ENCODE assay signal across 1 cellular context in the genomic region with DNA sequence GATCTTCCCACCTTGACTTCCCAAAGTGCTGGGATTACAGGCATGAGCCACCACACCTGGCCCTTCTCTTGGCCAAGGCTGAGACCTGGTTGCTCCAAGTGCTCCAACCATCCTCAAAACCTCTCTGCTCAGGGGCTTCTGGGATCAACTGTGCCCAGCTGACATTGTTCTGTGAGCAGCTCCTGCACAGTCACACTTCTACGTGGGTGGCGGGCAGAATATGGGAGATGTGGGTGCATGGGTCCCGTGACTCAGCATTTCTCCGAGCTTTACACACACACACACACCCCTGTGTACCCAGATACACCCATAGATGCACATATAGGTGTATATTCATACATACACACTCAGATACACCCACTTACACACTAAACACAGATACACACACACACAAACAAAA.
TF ChIP-seq lines count a peak whose summit lies in the region.

No MANE protein-coding gene starts in this region.

TF ChIP-seq in A549, 52 proteins besides CTCF, POLR2A, EP300 and RAD21 (continued from another document):
- TF ChIP-seq NFE2L2 (conservative IDR thresholded peaks at IDR 0.05; ENCODE audit: low read length): peak; percentile 77
